ENCODE assay signal across 8 cellular contexts in the genomic region with DNA sequence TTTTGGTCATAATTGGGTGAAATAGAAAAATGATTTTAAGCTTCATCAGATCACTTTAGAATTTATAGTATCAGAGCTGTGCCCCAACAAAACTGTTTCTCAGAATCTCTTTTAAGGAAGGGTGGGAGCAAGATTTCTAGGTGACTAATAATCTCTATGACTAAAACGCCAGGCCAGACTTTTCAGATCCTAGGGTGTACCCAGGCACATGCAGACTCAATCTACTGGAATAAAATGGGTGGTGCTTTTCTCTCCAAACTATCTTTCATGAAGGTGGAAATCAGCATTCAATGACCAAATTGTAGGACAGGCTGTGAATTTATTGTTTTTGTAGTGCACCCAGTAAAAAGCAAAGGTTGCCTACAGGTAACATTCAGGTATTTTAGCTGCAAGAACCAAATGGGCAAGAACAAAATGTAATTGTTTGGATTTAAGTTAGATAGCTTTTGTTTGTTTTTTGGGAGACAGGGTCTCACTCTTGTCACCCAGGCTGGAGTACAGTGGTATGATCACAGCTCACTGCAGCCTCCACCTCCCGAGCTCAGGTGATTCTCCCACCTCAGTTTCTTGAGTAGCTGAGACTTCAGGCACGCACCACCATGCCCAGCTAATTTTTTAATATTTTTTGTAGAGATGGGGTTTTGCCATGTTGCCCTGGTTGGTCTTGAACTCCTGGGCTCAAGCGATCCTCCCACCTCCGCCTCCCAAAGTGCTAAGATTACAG. TPM values are rescaled to one million over a fixed set of nuclear protein-coding genes. Genes with fewer than 3 reads are reported as not detected.
DNase-seq lines count a peak whose midpoint lies in the region; ATAC-seq, FAIRE-seq and TF ChIP-seq lines count a peak whose summit lies in the region.

No MANE protein-coding gene starts in this region.

- DNase-seq in activated T-cell treated with anti-CD3 and anti-CD28 coated beads, Interleukin-2, amount 50 U/mL, for 24 hours: no peak
- DNase-seq in activated T-cell treated with anti-CD3 and anti-CD28 coated beads, Interleukin-2, amount 50 U/mL, for 48 hours: no peak
- no peak for DNase-seq in activated naive CD4-positive, alpha-beta T cell treated with anti-CD3 and anti-CD28 coated beads, Interleukin-2, amount 50 U/mL, for 72 hours (ENCODE audit: low spot score in 2 of 2)
- no peak for DNase-seq in kidney
- no peak for DNase-seq in tibial artery
- DNase-seq in D721Med (ENCODE audit: insufficient read length, low spot score): no peak
- no peak for DNase-seq in activated CD8-positive, alpha-beta memory T cell treated with anti-CD3 and anti-CD28 coated beads, Interleukin-2, amount 50 U/mL, for 48 hours

- intact Hi-C loops in kidney (cut with DNase I): no loop called here
- intact Hi-C loops in tibial artery (cut with DNase I; ENCODE audit: low total_unique reads): no loop called here

- H3K27ac Mint-ChIP-seq in activated T-cell treated with anti-CD3 and anti-CD28 coated beads, Interleukin-2, amount 50 U/mL, for 24 hours: peak overlapping the region; percentile 99
- peak overlapping the region; percentile 97 to 99 for H3K27ac Mint-ChIP-seq in activated naive CD4-positive, alpha-beta T cell treated with anti-CD3 and anti-CD28 coated beads, Interleukin-2, amount 50 U/mL, for 72 hours

- peak overlapping the region; percentile 87 to 90 for H3K9ac ChIP-seq in kidney (ENCODE audit: low read length in 2 of 2)

- H3K4me3 ChIP-seq in kidney (ENCODE audit: low read length in 2 of 2): peak overlapping the region; percentile 87 to 96
- H3K4me3 ChIP-seq in tibial artery: peak overlapping the region; percentile 72 to 73

- peaks cover 16 to 18% of the 10 kb centered on the region in 2 donors for H3K4me1 ChIP-seq in kidney (ENCODE audit: control insufficient read depth in 1 of 2, insufficient read depth in 1 of 2, low read depth in 1 of 2, low read length in 2 of 2)
- peaks cover 0 to 40% (median 24%) of the 10 kb centered on the region in 4 donors for H3K4me1 ChIP-seq in tibial artery

- H3K9me3 ChIP-seq in kidney (ENCODE audit: control insufficient read depth in 1 of 2, low read length in 2 of 2) (no peaks in the 10 kb centered on the region), tibial artery (no peaks in the 10 kb centered on the region)

- peak in 1 of 2 donors; percentile 44 for ATAC-seq in activated naive CD4-positive, alpha-beta T cell treated with anti-CD3 and anti-CD28 coated beads, Interleukin-2, amount 50 U/mL, for 72 hours
- ATAC-seq in GM19351 (IDR thresholded peaks at IDR 0.05; ENCODE audit: unreplicated experiment): no peak

- TF ChIP-seq CTCF in kidney (IDR thresholded peaks at IDR 0.05; ENCODE audit: borderline replicate concordance, extremely low read depth, insufficient read depth) (no peak), tibial artery (IDR thresholded peaks at IDR 0.05) (no peak), D721Med (IDR thresholded peaks at IDR 0.05; ENCODE audit: insufficient read depth, missing control alignments) (no peak)

- peaks cover 56% of the 10 kb centered on the region for H3K36me3 Mint-ChIP-seq in activated T-cell treated with anti-CD3 and anti-CD28 coated beads, Interleukin-2, amount 50 U/mL, for 24 hours (ENCODE audit: low read depth)
- peaks cover 27 to 43% of the 10 kb centered on the region in 2 donors for H3K36me3 Mint-ChIP-seq in activated naive CD4-positive, alpha-beta T cell treated with anti-CD3 and anti-CD28 coated beads, Interleukin-2, amount 50 U/mL, for 72 hours

- peak overlapping the region; percentile 92 for H3K4me3 Mint-ChIP-seq in activated T-cell treated with anti-CD3 and anti-CD28 coated beads, Interleukin-2, amount 50 U/mL, for 24 hours

- no peaks in the 10 kb centered on the region for H3K9me3 Mint-ChIP-seq in activated T-cell treated with anti-CD3 and anti-CD28 coated beads, Interleukin-2, amount 50 U/mL, for 24 hours
- H3K9me3 Mint-ChIP-seq in activated naive CD4-positive, alpha-beta T cell treated with anti-CD3 and anti-CD28 coated beads, Interleukin-2, amount 50 U/mL, for 72 hours: no peaks in the 10 kb centered on the region

- H3K36me3 ChIP-seq in kidney (ENCODE audit: control insufficient read depth in 1 of 2, insufficient read depth in 2 of 2, low read length in 2 of 2) (no peaks in the 10 kb centered on the region), tibial artery (no peaks in the 10 kb centered on the region)

- no peak for FAIRE-seq in kidney (lab: Jason Lieb, UNC)
- FAIRE-seq in D721Med (lab: Jason Lieb, UNC): no peak

- no peaks in the 10 kb centered on the region for H3K27me3 ChIP-seq in tibial artery

- H3K27ac ChIP-seq in kidney (ENCODE audit: low read depth in 2 of 2, low read length in 2 of 2) (peak overlapping the region; percentile 10 to 99), tibial artery (peak overlapping the region; percentile 95 to 97)

- no peaks in the 10 kb centered on the region for H3K27me3 Mint-ChIP-seq in activated T-cell treated with anti-CD3 and anti-CD28 coated beads, Interleukin-2, amount 50 U/mL, for 24 hours

- peaks cover 62% of the 10 kb centered on the region for H3K4me1 Mint-ChIP-seq in activated T-cell treated with anti-CD3 and anti-CD28 coated beads, Interleukin-2, amount 50 U/mL, for 24 hours (ENCODE audit: low read depth)

RNA-seq across cellular contexts. Expression of a gene that starts 49.5 kb away (rescaled TPM):
- total RNA-seq in activated naive CD4-positive, alpha-beta T cell treated with anti-CD3 and anti-CD28 coated beads, Interleukin-2, amount 50 U/mL, for 72 hours: 100 to 1,000 TPM; 282 to 355 TPM
- 129 TPM for total RNA-seq in kidney
- polyA plus RNA-seq in kidney (ENCODE audit: insufficient read depth, low read depth, low replicate concordance): 65.6 TPM
